16 cellular contexts compared by ENCODE assay signal in the genomic region with DNA sequence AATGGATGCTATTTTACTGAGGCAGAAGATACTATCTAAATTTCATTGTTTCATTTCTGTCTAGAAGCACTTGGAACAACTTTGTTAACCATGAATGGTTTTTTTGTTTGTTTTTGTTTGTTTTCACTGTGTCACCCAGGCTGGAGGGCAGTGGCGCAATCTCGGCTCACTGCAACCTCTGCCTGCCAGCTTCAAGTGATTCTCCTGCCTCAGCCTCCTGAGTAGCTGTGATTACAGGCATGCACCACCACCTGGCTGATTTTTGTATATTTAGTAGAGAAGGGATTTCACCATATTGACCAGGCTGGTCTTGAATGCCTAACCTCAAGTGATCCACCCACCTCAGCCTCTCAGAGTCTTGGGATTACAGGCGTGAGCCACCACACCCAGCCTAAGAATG.
"Had no signal": no experiment of that assay in that cellular context is flagged by ENCODE, and none has a peak within 500 bp of the region (broad histone marks: within the 10 kb centered on the region; RNA-seq: fewer than 3 reads in every experiment).

No MANE protein-coding gene starts in this region.

- ATAC-seq: activated CD4-positive, CD25-positive, alpha-beta regulatory T cell treated with anti-CD3 and anti-CD28 coated beads, Interleukin-2, amount 50 U/mL, for 24 hours; body of pancreas; left cardiac atrium; natural killer cell; pancreas; stimulated activated effector memory CD8-positive, alpha-beta T cell treated with anti-CD3 and anti-CD28 coated beads, Interleukin-12 subunit alpha, Interleukin-12 subunit beta, amount 100 ng/mL, for 72 hours had no signal

- H3K4me1 ChIP-seq: body of pancreas, pancreas, right lobe of liver, testis, upper lobe of left lung had no signal

- DNase-seq: activated CD4-positive, alpha-beta T cell treated with anti-CD3 and anti-CD28 coated beads, Interleukin-2, amount 50 U/mL, for 1 hour; activated gamma-delta T cell treated with Interleukin-2 at 50 U/mL for 16 hours; amygdala; body of pancreas; caudate nucleus; left cardiac atrium; natural killer cell; pancreas; right lobe of liver; stimulated activated CD4-positive, alpha-beta T cell treated with anti-CD3 and anti-CD28 coated beads, Interleukin-4, amount 100 ng/mL, for 1 hour; testis; upper lobe of left lung had no signal

- H3K27ac ChIP-seq: body of pancreas, neutrophil, pancreas, right lobe of liver, testis, upper lobe of left lung had no signal

- H3K27me3 ChIP-seq: body of pancreas, neutrophil, pancreas, right lobe of liver, testis, upper lobe of left lung had no signal

- H3K9me3 ChIP-seq: body of pancreas, neutrophil, pancreas, right lobe of liver, testis, upper lobe of left lung had no signal

- H3K4me3 ChIP-seq: body of pancreas, pancreas, right lobe of liver, smooth muscle cell, testis, upper lobe of left lung had no signal
